ENCODE assay signal across 17 cellular contexts in the genomic region with DNA sequence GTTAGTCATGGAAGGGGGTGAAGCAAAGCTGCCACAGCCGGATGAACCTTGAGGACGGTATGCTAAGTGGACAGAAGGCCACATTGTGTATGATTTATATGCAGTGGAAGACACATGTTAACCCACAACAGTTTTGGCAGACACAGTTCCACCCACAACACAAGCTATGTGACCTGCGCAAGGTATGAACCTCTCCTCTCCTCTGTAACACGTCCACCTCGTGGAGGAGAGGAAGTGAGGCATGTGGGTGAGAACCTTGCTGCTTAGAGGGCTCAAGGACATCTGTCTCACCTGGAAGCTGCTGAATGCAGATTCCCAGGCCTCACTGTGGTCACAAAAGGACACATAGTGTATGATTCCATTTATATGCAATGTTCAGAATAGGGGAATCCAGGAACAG.
DNase-seq lines count a peak whose midpoint lies in the region; ATAC-seq, FAIRE-seq and TF ChIP-seq lines count a peak whose summit lies in the region.
"Had no signal": no experiment of that assay in that cellular context is flagged by ENCODE, and none has a peak within 500 bp of the region (broad histone marks: within the 10 kb centered on the region; RNA-seq: fewer than 3 reads in every experiment).

No MANE protein-coding gene starts in this region.

- CTCF ChIA-PET in HepG2 (lab: Yijun Ruan, JAX; ENCODE audit: low intra/inter-chr PET ratio, low total read pairs): no interaction called here
- CTCF ChIA-PET in GM12878 (lab: Yijun Ruan, JAX): no interaction called here

- TF ChIP-seq RAD21 in HepG2 (CRISPR knock-in tag; IDR thresholded peaks at IDR 0.05) (no peak), GM12878 (IDR thresholded peaks at IDR 0.05; ENCODE audit: insufficient read depth, low read depth, low read length) (no peak)

- no peak overlapping the region for H2AFZ ChIP-seq in HepG2 (ENCODE audit: low read length)
- H2AFZ ChIP-seq in GM12878 (ENCODE audit: control insufficient read depth, low read depth, low read length): no peak overlapping the region
- no peak overlapping the region for H2AFZ ChIP-seq in mesenchymal stem cell (ENCODE audit: low read depth, low read length)

- H3K4me2 ChIP-seq in HepG2 (ENCODE audit: low read depth, low read length) (no peak overlapping the region), GM12878 (ENCODE audit: control insufficient read depth, insufficient read depth) (no peak overlapping the region), mesenchymal stem cell (ENCODE audit: low read length, poor library complexity, severe bottlenecking) (no peak overlapping the region)

- no peak overlapping the region for H3K4ac ChIP-seq in mesenchymal stem cell (ENCODE audit: low read depth in 1 of 2, low read length in 2 of 2)

- peaks cover 5% of the 10 kb centered on the region for H3K4me1 ChIP-seq in HepG2 (ENCODE audit: insufficient read depth, low read length)
- peaks cover 0 to 11% (median 5%) of the 10 kb centered on the region in 4 donors for H3K4me1 ChIP-seq in right lobe of liver
- no peaks in the 10 kb centered on the region for H3K4me1 ChIP-seq in GM12878 (ENCODE audit: control insufficient read depth, insufficient read depth, low read length)
- H3K4me1 ChIP-seq in mesenchymal stem cell (ENCODE audit: control insufficient read depth, insufficient read depth, low read depth, low read length): peaks cover 19% of the 10 kb centered on the region

- no peak overlapping the region for H2BK12ac ChIP-seq in mesenchymal stem cell (ENCODE audit: low read length in 2 of 2)

- ATAC-seq in HepG2 (no peak), right lobe of liver (no peak), GM12878 (no peak)

- H3K36me3 ChIP-seq in HepG2 (replicated peaks in 1 of 2; ENCODE audit: control insufficient read depth in 1 of 2, insufficient read depth in 2 of 2, low read length in 2 of 2) (peaks cover 10 to 52% of the 10 kb centered on the region in 2 experiments), right lobe of liver (no peaks in the 10 kb centered on the region), GM12878 (ENCODE audit: control insufficient read depth in 2 of 2, insufficient read depth in 2 of 2, low read length in 1 of 2) (peaks cover 0 to 2% of the 10 kb centered on the region in 2 experiments; a peak in 3 of 4 replicates), mesenchymal stem cell (ENCODE audit: control insufficient read depth in 1 of 2, insufficient read depth in 2 of 2, low read depth in 1 of 2, low read length in 2 of 2) (peaks cover 0 to 15% of the 10 kb centered on the region in 2 experiments)

- no peak overlapping the region for H2BK15ac ChIP-seq in mesenchymal stem cell (ENCODE audit: low read depth, poor library complexity, severe bottlenecking)

- H4K91ac ChIP-seq in mesenchymal stem cell (ENCODE audit: low read length): no peak overlapping the region

- FAIRE-seq in HepG2 (lab: Jason Lieb, UNC) (no peak), GM12878 (lab: Jason Lieb, UNC) (peak; percentile 72)
- FAIRE-seq: GM18507 had no signal

- intact Hi-C loops in HepG2 (cut with micrococcal nuclease; ENCODE audit: unreplicated experiment) (no loop called here), right lobe of liver (cut with DNase I) (no loop called here), GM12878 (cut with micrococcal nuclease; ENCODE audit: unreplicated experiment) (no loop called here)

- BruUV-seq in HepG2 (replicated peaks; lab: Mats Ljungman, UMichigan) (no TSS peak), GM12878 (replicated peaks; lab: Mats Ljungman, UMichigan) (no TSS peak)

- TF ChIP-seq EP300 in HepG2 (IDR thresholded peaks at IDR 0.05; ENCODE audit: low read depth in 2 of 2, low read length in 2 of 2) (no peak), HepG2 (CRISPR knock-in tag; IDR thresholded peaks at IDR 0.05; ENCODE audit: borderline replicate concordance) (no peak), GM12878 (IDR thresholded peaks at IDR 0.05; ENCODE audit: borderline replicate concordance in 1 of 2, control insufficient read depth in 1 of 2, low read depth in 2 of 2, low read length in 2 of 2) (no peak)

- H3K79me2 ChIP-seq in HepG2 (ENCODE audit: insufficient read depth, low read length) (peaks cover 49% of the 10 kb centered on the region), GM12878 (ENCODE audit: control insufficient read depth, insufficient read depth, low read length) (no peaks in the 10 kb centered on the region)

- no peak overlapping the region for H3K4me3 ChIP-seq in HepG2 (replicated peaks in 1 of 3; ENCODE audit: insufficient read depth in 1 of 3, low read depth in 2 of 3, low read length in 3 of 3)
- H3K4me3 ChIP-seq in right lobe of liver: no peak overlapping the region
- no peak overlapping the region for H3K4me3 ChIP-seq in GM12878
- no peak overlapping the region for H3K4me3 ChIP-seq in mesenchymal stem cell (ENCODE audit: insufficient read depth in 1 of 2, low read depth in 1 of 2, low read length in 2 of 2)
- H3K4me3 ChIP-seq: SK-N-MC had no signal

- peaks cover 87% of the 10 kb centered on the region for H4K20me1 ChIP-seq in HepG2 (ENCODE audit: insufficient read depth, low read length)
- H4K20me1 ChIP-seq in GM12878 (ENCODE audit: control insufficient read depth, insufficient read depth): peaks cover 3% of the 10 kb centered on the region; the same call in 1 of the 2 replicates

- WGBS in HepG2 (ENCODE audit: low lambda C conversion rate): 95% methylated on average over 5 of the region's 5 CpGs
- 62% methylated on average over 3 of the region's 5 CpGs for WGBS in right lobe of liver (ENCODE audit: insufficient coverage, low coverage, low lambda C conversion rate, missing lambda C conversion rate)
- WGBS in GM12878 (ENCODE audit: insufficient coverage, insufficient replicate concordance, low lambda C conversion rate, missing lambda C conversion rate): 59% methylated on average over 5 of the region's 5 CpGs
- 90% methylated on average over 4 of the region's 5 CpGs for WGBS in mesenchymal stem cell

- RAD21 ChIA-PET in GM12878 (lab: Charles Lee; ENCODE audit: unreplicated experiment): no interaction called here

- peaks cover 40% of the 10 kb centered on the region for H3K79me1 ChIP-seq in mesenchymal stem cell (replicated peaks; ENCODE audit: low read length, poor library complexity, severe bottlenecking)

- H2AK5ac ChIP-seq in mesenchymal stem cell (ENCODE audit: low read length, severe bottlenecking): peak overlapping the region; percentile 29

- H3K27me3 ChIP-seq in HepG2 (ENCODE audit: control insufficient read depth in 1 of 2, insufficient read depth in 2 of 2, low read length in 2 of 2): no peaks in the 10 kb centered on the region
- H3K27me3 ChIP-seq in right lobe of liver: no peaks in the 10 kb centered on the region
- H3K27me3 ChIP-seq in GM12878 (replicated peaks in 1 of 2; ENCODE audit: control insufficient read depth in 2 of 2, insufficient read depth in 2 of 2, low read length in 1 of 2): no peaks in the 10 kb centered on the region
- H3K27me3 ChIP-seq in mesenchymal stem cell (ENCODE audit: control insufficient read depth in 1 of 2, insufficient read depth in 1 of 2, low read length in 2 of 2): no peaks in the 10 kb centered on the region

- SMC1A ChIA-PET in GM12878 (lab: Charles Lee; ENCODE audit: uncharacterized antibody, unreplicated experiment): interaction anchor here (0.6 kb wide), 1 partner anchor 175 kb away, joined by 4 read pairs; no protein-coding TSS in a partner anchor

- H4K8ac ChIP-seq in mesenchymal stem cell (ENCODE audit: low read length): no peak overlapping the region

- no peak overlapping the region for H3K9ac ChIP-seq in HepG2 (ENCODE audit: insufficient read depth, low read depth, low read length)
- no peak overlapping the region for H3K9ac ChIP-seq in GM12878 (ENCODE audit: control insufficient read depth, insufficient read depth, low read length)
- H3K9ac ChIP-seq in mesenchymal stem cell (ENCODE audit: low read length): no peak overlapping the region

- TF ChIP-seq CTCF in HepG2 (CRISPR knock-in tag; IDR thresholded peaks at IDR 0.05) (no peak), right lobe of liver (IDR thresholded peaks at IDR 0.05) (no peak), GM12878 (IDR thresholded peaks at IDR 0.05 in 2 of 3, conservative IDR thresholded peaks at IDR 0.05 in 1 of 3; ENCODE audit: control insufficient read depth in 2 of 3, extremely low read depth in 1 of 3, insufficient read depth in 1 of 3, low read depth in 3 of 3, low read length in 3 of 3) (no peak)

- H3K18ac ChIP-seq in mesenchymal stem cell (ENCODE audit: low read depth in 1 of 2, low read length in 2 of 2): peak overlapping the region in 1 of 2 experiments; percentile 11

- DNase-seq in HepG2 (ENCODE audit: low spot score) (no peak), right lobe of liver (no peak), GM12878 (ENCODE audit: low read depth, low spot score) (no peak), mesenchymal stem cell (no peak), COLO668 (lab: John Stamatoyannopoulos, UW; ENCODE audit: unreplicated experiment) (no peak), HUDEP-2 (lab: John Stamatoyannopoulos, UW; ENCODE audit: unreplicated experiment in 76 of 76) (no peak), iPS-NIHi7 (ENCODE audit: extremely low spot score) (no peak), MV-4-11 (lab: John Stamatoyannopoulos, UW) (no peak)
- DNase-seq: ACHN, COR-L47, KBM-7, NCI-H1105, NCI-H187, NCI-H446 treated with DMSO at 0.1 percent for 48 hours, NCI-H748 treated with DMSO at 0.1 percent for 48 hours had no signal

- POLR2A ChIA-PET in HepG2 (lab: Yijun Ruan, JAX): no interaction called here
- POLR2A ChIA-PET in GM12878 (lab: Charles Lee): no interaction called here

- no peak overlapping the region for H3K23ac ChIP-seq in mesenchymal stem cell (ENCODE audit: low read length in 2 of 2)

- H3K14ac ChIP-seq in mesenchymal stem cell (ENCODE audit: low read length in 2 of 2): peak overlapping the region in 1 of 2 experiments; percentile 66

- no peak overlapping the region for H2BK120ac ChIP-seq in mesenchymal stem cell (ENCODE audit: low read depth, low read length)

- in situ Hi-C loops in HepG2 (cut with HindIII; ENCODE audit: extremely low pct_ligation_motif_present, low pct_unique_long_range_greater_than_20kb) (no loop called here), GM12878 (cut with MboI) (no loop called here)

- TF ChIP-seq POLR2A in HepG2 (IDR thresholded peaks at IDR 0.05; ENCODE audit: insufficient read depth in 1 of 2, low read depth in 2 of 2, low read length in 2 of 2) (no peak), right lobe of liver (IDR thresholded peaks at IDR 0.05) (no peak), GM12878 (IDR thresholded peaks at IDR 0.05; ENCODE audit: low read depth, low read length) (no peak)

- H3K9me3 ChIP-seq in HepG2 (ENCODE audit: low read length) (no peaks in the 10 kb centered on the region), right lobe of liver (no peaks in the 10 kb centered on the region), GM12878 (replicated peaks; ENCODE audit: control insufficient read depth, insufficient read depth, low read length) (no peaks in the 10 kb centered on the region), mesenchymal stem cell (ENCODE audit: control insufficient read depth, low read length) (no peaks in the 10 kb centered on the region)

- no peak overlapping the region for H3K27ac ChIP-seq in HepG2 (ENCODE audit: extremely low read length, insufficient read depth, low read length)
- no peak overlapping the region for H3K27ac ChIP-seq in right lobe of liver
- H3K27ac ChIP-seq in GM12878 (ENCODE audit: control insufficient read depth, insufficient read depth): no peak overlapping the region
- no peak overlapping the region for H3K27ac ChIP-seq in mesenchymal stem cell (ENCODE audit: low read length, poor library complexity, severe bottlenecking)
- H3K27ac ChIP-seq: SK-N-MC had no signal

- no peak overlapping the region for H2BK5ac ChIP-seq in mesenchymal stem cell (ENCODE audit: low read depth, low read length, poor library complexity, severe bottlenecking)
